In genomic region chr17:45382226-45382625, GRCh38 we compare ENCODE assay signal across 13 cellular contexts.
"Had no signal": no experiment of that assay in that cellular context is flagged by ENCODE, and none has a peak within 500 bp of the region (broad histone marks: within the 10 kb centered on the region; RNA-seq: fewer than 3 reads in every experiment).

No MANE protein-coding gene starts in this region.

- H3K9me3 ChIP-seq: upper lobe of right lung had no signal

- H3K27ac ChIP-seq: upper lobe of right lung had no signal

- ATAC-seq: activated CD8-positive, alpha-beta T cell treated with anti-CD3 and anti-CD28 coated beads, Interleukin-2, amount 10 ng/mL, durations not matched to agents 7 days and 5 days; effector memory CD8-positive, alpha-beta T cell; left lobe of liver; sciatic nerve; T-cell; upper lobe of right lung; WTC11 had no signal

- H3K4me3 ChIP-seq: upper lobe of right lung had no signal

- H3K27me3 ChIP-seq: upper lobe of right lung had no signal

- DNase-seq: activated CD4-positive, alpha-beta T cell treated with anti-CD3 and anti-CD28 coated beads for 48 hours; activated CD8-positive, alpha-beta memory T cell treated with anti-CD3 and anti-CD28 coated beads, Interleukin-2, amount 50 U/mL, for 48 hours; activated CD8-positive, alpha-beta T cell treated with anti-CD3 and anti-CD28 coated beads, Interleukin-2, amount 10 ng/mL, durations not matched to agents 7 days and 5 days; activated naive CD4-positive, alpha-beta T cell treated with Interleukin-2 at 50 U/mL for 16 hours; cortex of kidney; effector memory CD8-positive, alpha-beta T cell; stimulated activated CD4-positive, alpha-beta T cell treated with anti-CD3 and anti-CD28 coated beads, Interleukin-12 subunit alpha, Interleukin-12 subunit beta, amount 100 ng/mL, for 4 hours; stimulated activated naive CD4-positive, alpha-beta T cell treated with Interleukin-2 at 50 U/mL for 16 hours; T-cell; upper lobe of right lung had no signal

- H3K36me3 ChIP-seq: upper lobe of right lung had no signal
